In the genomic region with DNA sequence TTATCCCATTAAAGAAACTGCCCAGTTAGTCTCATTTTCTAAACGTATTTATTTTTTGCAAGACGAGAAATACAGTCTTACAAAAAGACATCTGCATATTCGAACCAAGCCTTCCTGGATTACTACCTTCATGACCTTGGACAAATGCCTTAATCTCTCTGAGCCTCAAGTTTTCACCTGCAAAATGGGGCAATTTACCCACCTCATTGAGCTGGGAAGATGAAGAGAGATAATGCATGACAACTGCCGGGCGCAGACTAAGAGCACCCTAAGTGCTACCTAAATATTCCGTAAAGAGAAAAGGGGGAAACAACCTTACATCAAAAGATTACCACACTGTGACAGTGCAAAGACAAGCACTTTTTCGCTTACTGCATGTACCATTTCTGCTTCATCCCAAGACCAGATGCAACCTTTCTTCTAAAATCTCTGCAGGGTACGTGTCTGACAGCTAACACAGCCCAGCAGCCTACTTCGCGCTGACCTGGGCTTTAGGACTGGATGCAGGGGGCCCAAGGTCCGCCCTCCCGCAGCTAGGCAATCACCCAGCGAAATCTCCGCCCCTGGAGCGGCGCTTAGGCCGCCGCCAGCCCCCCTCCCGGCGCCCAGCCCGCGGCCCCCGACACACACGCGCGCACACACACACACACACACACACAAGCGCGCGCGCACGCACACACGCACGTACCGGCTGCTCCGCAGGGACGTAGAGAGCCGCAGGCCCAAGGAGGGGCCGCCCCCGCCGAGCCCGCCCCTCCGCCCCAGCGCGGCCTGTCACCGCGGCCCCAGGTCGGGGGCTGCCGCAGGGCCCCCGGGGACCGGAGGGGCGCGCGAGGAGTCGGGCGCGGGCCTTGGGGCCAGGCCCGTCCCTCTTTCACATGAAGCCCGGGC, we compare ENCODE assay signal across 8 cellular contexts. TPM values are rescaled to one million over a fixed set of nuclear protein-coding genes. Genes with fewer than 3 reads are reported as not detected.
DNase-seq lines count a peak whose midpoint lies in the region; ATAC-seq lines count a peak whose summit lies in the region.

No MANE protein-coding gene starts in this region.

- peak; percentile 87 for DNase-seq in ACHN
- DNase-seq in NCI-H345 treated with DMSO at 0.1 percent for 48 hours (lab: John Stamatoyannopoulos, UW; ENCODE audit: unreplicated experiment), result peak; percentile 38
- peak; percentile 70 for DNase-seq in activated CD4-positive, alpha-beta T cell treated with anti-CD3 and anti-CD28 coated beads for 1 hour
- DNase-seq in cerebellum (ENCODE audit: low spot score), result peak; percentile 84
- peak; percentile 88 for DNase-seq in kidney tubule cell (ENCODE audit: low spot score)
- peak; percentile 41 to 60 for DNase-seq in stimulated activated CD4-positive, alpha-beta T cell treated with anti-CD3 and anti-CD28 coated beads, Interleukin-1b, Interleukin-23, amount 100 ng/mL, for 1 hour (ENCODE audit: low read depth in 2 of 2)

- in situ Hi-C loops in ACHN (cut with HindIII; ENCODE audit: low pct_ligation_motif_present, low pct_unique_long_range_greater_than_20kb, low sequenced_read_pairs), result no loop called here

- ATAC-seq in GM18907 (IDR thresholded peaks at IDR 0.05; ENCODE audit: unreplicated experiment) (peak; percentile 70), HG03159 (IDR thresholded peaks at IDR 0.05; ENCODE audit: unreplicated experiment) (peak; percentile 62)

RNA-seq across cellular contexts. Expression of a gene that starts 0.8 kb away (rescaled TPM):
- total RNA-seq in cerebellum, result 49.9 TPM

RNA-seq across cellular contexts. Expression of a gene that starts 31.2 kb away (rescaled TPM):
- 0.18 TPM for total RNA-seq in cerebellum

Comparison
In these comparisons a context has a peak if more than half of its experiments do, and no peak if none do; other contexts are left out.
1. Peak in every context shown above with its lines: DNase-seq and ATAC-seq.
2. DNase-seq: peak in every context shown above with its lines; median percentile 88 in kidney tubule cell; 87 in ACHN; 84 in cerebellum; 70 in activated CD4-positive, alpha-beta T cell treated with anti-CD3 and anti-CD28 coated beads for 1 hour; 50 in stimulated activated CD4-positive, alpha-beta T cell treated with anti-CD3 and anti-CD28 coated beads, Interleukin-1b, Interleukin-23, amount 100 ng/mL, for 1 hour; 38 in NCI-H345 treated with DMSO at 0.1 percent for 48 hours.